ENCODE assay signal across 15 cellular contexts in genomic region chr3:134311265-134311664, GRCh38.
DNase-seq lines count a peak whose midpoint lies in the region; ATAC-seq and TF ChIP-seq lines count a peak whose summit lies in the region.
"Had no signal": no experiment of that assay in that cellular context is flagged by ENCODE, and none has a peak within 500 bp of the region (broad histone marks: within the 10 kb centered on the region; RNA-seq: fewer than 3 reads in every experiment).

No MANE protein-coding gene starts in this region.

- no peaks in the 10 kb centered on the region for H4K20me1 ChIP-seq in GM23248 (ENCODE audit: insufficient read depth)

- TF ChIP-seq CTCF in stomach (IDR thresholded peaks at IDR 0.05): no peak

- no peak overlapping the region for H3K4me2 ChIP-seq in GM23248 (ENCODE audit: unreplicated experiment)

- H3F3A ChIP-seq in GM23248 (ENCODE audit: insufficient read depth): peaks cover 53% of the 10 kb centered on the region

- H3K9me3 ChIP-seq in GM23248 (ENCODE audit: low read depth) (no peaks in the 10 kb centered on the region), stomach (no peaks in the 10 kb centered on the region)

- H3K9me2 ChIP-seq in GM23248 (ENCODE audit: insufficient read depth): no peaks in the 10 kb centered on the region

- H3K4me3 ChIP-seq in GM23248: no peak overlapping the region
- no peak overlapping the region for H3K4me3 ChIP-seq in stomach
- H3K4me3 ChIP-seq: GM12878 had no signal

- no peaks in the 10 kb centered on the region for H3K79me2 ChIP-seq in GM23248 (ENCODE audit: insufficient read depth)

- no peak overlapping the region for H2AFZ ChIP-seq in GM23248

- no peak for ATAC-seq in activated CD4-positive, CD25-positive, alpha-beta regulatory T cell treated with anti-CD3 and anti-CD28 coated beads, Interleukin-2, amount 50 U/mL, for 24 hours
- ATAC-seq in HG03342 (IDR thresholded peaks at IDR 0.05; ENCODE audit: unreplicated experiment): no peak
- ATAC-seq: GM12878 had no signal

- no peak for TF ChIP-seq POLR2A in stomach (IDR thresholded peaks at IDR 0.05)

- H3K27ac ChIP-seq in GM23248 (peak overlapping the region; percentile 85), stomach (peak overlapping the region in 4 of 5 donors; percentile 91 to 93 (median 92))

- H3K36me3 ChIP-seq in GM23248 (ENCODE audit: low read depth) (no peaks in the 10 kb centered on the region), stomach (no peaks in the 10 kb centered on the region)

- H3K9ac ChIP-seq in GM23248: peak overlapping the region; percentile 26

- in situ Hi-C loops in GM23248 (cut with MboI): no loop called here
- in situ Hi-C loops in KBM-7 (cut with MboI; ENCODE audit: low pct_unique_long_range_greater_than_20kb, low sequenced_read_pairs): no loop called here

- no peak for TF ChIP-seq EP300 in stomach (IDR thresholded peaks at IDR 0.05)

- H3K4me1 ChIP-seq in GM23248 (ENCODE audit: insufficient read depth) (peaks cover 63% of the 10 kb centered on the region), stomach (peaks cover 42 to 82% (median 68%) of the 10 kb centered on the region in 4 donors)

- 5 to 21% methylated on average over 2 of the region's 2 CpGs for WGBS in GM23248 (ENCODE audit: low coverage in 1 of 2, low lambda C conversion rate in 2 of 2, missing lambda C conversion rate in 2 of 2), 2 experiments
- WGBS in stomach, 5 donors: 38 to 64% (median 51%) methylated on average over 2 of the region's 2 CpGs

- no peaks in the 10 kb centered on the region for H3K27me3 ChIP-seq in GM23248 (replicated peaks; ENCODE audit: insufficient read depth)
- H3K27me3 ChIP-seq in stomach: peaks cover 0 to 19% (median 5%) of the 10 kb centered on the region in 3 donors

- DNase-seq in GM23248 (peak; percentile 94), glomerular visceral epithelial cell (ENCODE audit: extremely low spot score) (peak; percentile 60), stomach (no peak), iPS-NIHi7 (ENCODE audit: extremely low spot score) (no peak), KBM-7 (no peak)
- DNase-seq in activated CD8-positive, alpha-beta memory T cell treated with anti-CD3 and anti-CD28 coated beads, Interleukin-2, amount 50 U/mL, for 48 hours: peak; percentile 25
- DNase-seq: CD8-positive, alpha-beta memory T cell; foreskin melanocyte; NCI-H774; stimulated activated CD4-positive, alpha-beta T cell treated with anti-CD3 and anti-CD28 coated beads, Interleukin-15, amount 100 ng/mL, for 24 hours; stimulated activated naive CD4-positive, alpha-beta T cell; T-helper 1 cell had no signal

- intact Hi-C loops in stomach (cut with DNase I; ENCODE audit: low total_unique reads): loop anchor here (5.0 kb wide), 1 partner anchor 66 kb away; no protein-coding TSS in a partner anchor

Comparison
In these comparisons a context has a peak if more than half of its experiments do, and no peak if none do; other contexts are left out.
1. DNase-seq: peak in GM23248 (single experiment), activated CD8-positive, alpha-beta memory T cell treated with anti-CD3 and anti-CD28 coated beads, Interleukin-2, amount 50 U/mL, for 48 hours (single experiment) and glomerular visceral epithelial cell (single experiment); none in stomach (single experiment), iPS-NIHi7 (single experiment) and KBM-7 (single experiment).